In genomic region chr6:129691709-129692108, GRCh38 we compare ENCODE assay signal across 21 cellular contexts. TPM values are rescaled to one million over a fixed set of nuclear protein-coding genes. Genes with fewer than 3 reads are reported as not detected.
DNase-seq lines count a peak whose midpoint lies in the region; ATAC-seq lines count a peak whose summit lies in the region.
"Had no signal": no experiment of that assay in that cellular context is flagged by ENCODE, and none has a peak within 500 bp of the region (broad histone marks: within the 10 kb centered on the region; RNA-seq: fewer than 3 reads in every experiment).

No MANE protein-coding gene starts in this region.

- peaks cover 52% of the 10 kb centered on the region for H3K4me1 Mint-ChIP-seq in activated naive CD8-positive, alpha-beta T cell treated with anti-CD3 and anti-CD28 coated beads, Interleukin-2, amount 10 ng/mL, durations not matched to agents 7 days and 5 days
- peaks cover 42% of the 10 kb centered on the region for H3K4me1 Mint-ChIP-seq in activated naive CD8-positive, alpha-beta T cell treated with anti-CD3 and anti-CD28 coated beads, Interleukin-2, amount 50 U/mL, for 24 hours
- H3K4me1 Mint-ChIP-seq in stimulated activated memory B cell treated with anti-CD40 and anti-IgM and Interleukin-4, amounts not matched to agents 10 μg/mL and 1 μg/mL and 100 μg/mL, for 72 hours, result peaks cover 22% of the 10 kb centered on the region

- ATAC-seq in activated naive CD8-positive, alpha-beta T cell treated with anti-CD3 and anti-CD28 coated beads, Interleukin-2, amount 10 ng/mL, durations not matched to agents 7 days and 5 days (ENCODE audit: low read depth), result no peak
- no peak for ATAC-seq in activated naive CD8-positive, alpha-beta T cell treated with anti-CD3 and anti-CD28 coated beads, Interleukin-2, amount 50 U/mL, for 24 hours
- no peak for ATAC-seq in stimulated activated memory B cell treated with anti-CD40 and anti-IgM and Interleukin-4, amounts not matched to agents 10 μg/mL and 1 μg/mL and 100 μg/mL, for 72 hours
- ATAC-seq: activated CD8-positive, alpha-beta memory T cell treated with anti-CD3 and anti-CD28 coated beads, Interleukin-2, amount 10 ng/mL, durations not matched to agents 7 days and 5 days; activated T-cell treated with anti-CD3 and anti-CD28 coated beads, Interleukin-2, amount 50 U/mL, for 72 hours; sciatic nerve had no signal

- H3K27me3 Mint-ChIP-seq in activated naive CD8-positive, alpha-beta T cell treated with anti-CD3 and anti-CD28 coated beads, Interleukin-2, amount 10 ng/mL, durations not matched to agents 7 days and 5 days, result no peaks in the 10 kb centered on the region
- no peaks in the 10 kb centered on the region for H3K27me3 Mint-ChIP-seq in activated naive CD8-positive, alpha-beta T cell treated with anti-CD3 and anti-CD28 coated beads, Interleukin-2, amount 50 U/mL, for 24 hours
- no peaks in the 10 kb centered on the region for H3K27me3 Mint-ChIP-seq in stimulated activated memory B cell treated with anti-CD40 and anti-IgM and Interleukin-4, amounts not matched to agents 10 μg/mL and 1 μg/mL and 100 μg/mL, for 72 hours
- H3K27me3 Mint-ChIP-seq: activated CD8-positive, alpha-beta memory T cell treated with anti-CD3 and anti-CD28 coated beads, Interleukin-2, amount 10 ng/mL, durations not matched to agents 7 days and 5 days had no signal

- no peak overlapping the region for H3K4me3 Mint-ChIP-seq in activated naive CD8-positive, alpha-beta T cell treated with anti-CD3 and anti-CD28 coated beads, Interleukin-2, amount 10 ng/mL, durations not matched to agents 7 days and 5 days
- H3K4me3 Mint-ChIP-seq in activated naive CD8-positive, alpha-beta T cell treated with anti-CD3 and anti-CD28 coated beads, Interleukin-2, amount 50 U/mL, for 24 hours, result no peak overlapping the region
- no peak overlapping the region for H3K4me3 Mint-ChIP-seq in stimulated activated memory B cell treated with anti-CD40 and anti-IgM and Interleukin-4, amounts not matched to agents 10 μg/mL and 1 μg/mL and 100 μg/mL, for 72 hours
- H3K4me3 Mint-ChIP-seq: activated CD8-positive, alpha-beta memory T cell treated with anti-CD3 and anti-CD28 coated beads, Interleukin-2, amount 10 ng/mL, durations not matched to agents 7 days and 5 days; activated naive CD4-positive, alpha-beta T cell treated with anti-CD3 and anti-CD28 coated beads for 36 hours; activated T-cell treated with anti-CD3 and anti-CD28 coated beads, Interleukin-2, amount 50 U/mL, for 72 hours had no signal

- peaks cover 14% of the 10 kb centered on the region for H3K36me3 Mint-ChIP-seq in activated naive CD8-positive, alpha-beta T cell treated with anti-CD3 and anti-CD28 coated beads, Interleukin-2, amount 10 ng/mL, durations not matched to agents 7 days and 5 days
- H3K36me3 Mint-ChIP-seq in activated naive CD8-positive, alpha-beta T cell treated with anti-CD3 and anti-CD28 coated beads, Interleukin-2, amount 50 U/mL, for 24 hours (ENCODE audit: low read depth), result no peaks in the 10 kb centered on the region
- H3K36me3 Mint-ChIP-seq in stimulated activated memory B cell treated with anti-CD40 and anti-IgM and Interleukin-4, amounts not matched to agents 10 μg/mL and 1 μg/mL and 100 μg/mL, for 72 hours, result no peaks in the 10 kb centered on the region

- H3K27ac Mint-ChIP-seq in activated naive CD8-positive, alpha-beta T cell treated with anti-CD3 and anti-CD28 coated beads, Interleukin-2, amount 10 ng/mL, durations not matched to agents 7 days and 5 days, result peak overlapping the region; percentile 32
- no peak overlapping the region for H3K27ac Mint-ChIP-seq in activated naive CD8-positive, alpha-beta T cell treated with anti-CD3 and anti-CD28 coated beads, Interleukin-2, amount 50 U/mL, for 24 hours
- H3K27ac Mint-ChIP-seq in stimulated activated memory B cell treated with anti-CD40 and anti-IgM and Interleukin-4, amounts not matched to agents 10 μg/mL and 1 μg/mL and 100 μg/mL, for 72 hours, result peak overlapping the region; percentile 9
- H3K27ac Mint-ChIP-seq: activated CD8-positive, alpha-beta memory T cell treated with anti-CD3 and anti-CD28 coated beads, Interleukin-2, amount 10 ng/mL, durations not matched to agents 7 days and 5 days; activated T-cell treated with anti-CD3 and anti-CD28 coated beads, Interleukin-2, amount 50 U/mL, for 72 hours had no signal

- POLR2A ChIA-PET in activated naive CD8-positive, alpha-beta T cell treated with anti-CD3 and anti-CD28 coated beads, Interleukin-2, amount 10 ng/mL, durations not matched to agents 7 days and 5 days (lab: Charles Lee), result no interaction called here

- DNase-seq in activated naive CD8-positive, alpha-beta T cell treated with anti-CD3 and anti-CD28 coated beads, Interleukin-2, amount 10 ng/mL, durations not matched to agents 7 days and 5 days, result no peak
- no peak for DNase-seq in activated naive CD8-positive, alpha-beta T cell treated with anti-CD3 and anti-CD28 coated beads, Interleukin-2, amount 50 U/mL, for 24 hours
- DNase-seq in NCI-H146 treated with DMSO at 0.1 percent for 48 hours (lab: John Stamatoyannopoulos, UW; ENCODE audit: unreplicated experiment) (peak; percentile 67), iPS-NIHi7 (ENCODE audit: extremely low spot score) (peak; percentile 20), hippocampal formation (lab: John Stamatoyannopoulos, UW) (no peak), SW480 (ENCODE audit: low spot score) (no peak)
- DNase-seq in activated CD8-positive, alpha-beta memory T cell treated with anti-CD3 and anti-CD28 coated beads for 24 hours, result no peak
- DNase-seq: 8988T; activated CD4-positive, alpha-beta T cell treated with anti-CD3 and anti-CD28 coated beads for 48 hours; activated CD8-positive, alpha-beta memory T cell treated with anti-CD3 and anti-CD28 coated beads, Interleukin-2, amount 10 ng/mL, durations not matched to agents 7 days and 5 days; activated naive CD4-positive, alpha-beta T cell treated with anti-CD3 and anti-CD28 coated beads for 36 hours; activated T-cell treated with anti-CD3 and anti-CD28 coated beads, Interleukin-2, amount 50 U/mL, for 72 hours; amygdala; COR-L47; Karpas-422; NCI-H1930; stimulated activated CD4-positive, alpha-beta T cell treated with anti-CD3 and anti-CD28 coated beads, Interleukin-15, amount 100 ng/mL, for 24 hours; T-helper 2 cell; upper lobe of left lung had no signal

- no peaks in the 10 kb centered on the region for H3K9me3 Mint-ChIP-seq in activated naive CD8-positive, alpha-beta T cell treated with anti-CD3 and anti-CD28 coated beads, Interleukin-2, amount 10 ng/mL, durations not matched to agents 7 days and 5 days
- no peaks in the 10 kb centered on the region for H3K9me3 Mint-ChIP-seq in activated naive CD8-positive, alpha-beta T cell treated with anti-CD3 and anti-CD28 coated beads, Interleukin-2, amount 50 U/mL, for 24 hours
- no peaks in the 10 kb centered on the region for H3K9me3 Mint-ChIP-seq in stimulated activated memory B cell treated with anti-CD40 and anti-IgM and Interleukin-4, amounts not matched to agents 10 μg/mL and 1 μg/mL and 100 μg/mL, for 72 hours
- H3K9me3 Mint-ChIP-seq: activated naive CD4-positive, alpha-beta T cell treated with anti-CD3 and anti-CD28 coated beads for 36 hours; activated T-cell treated with anti-CD3 and anti-CD28 coated beads, Interleukin-2, amount 50 U/mL, for 72 hours had no signal

RNA-seq across cellular contexts. Expression of gene ARHGAP18, which starts 18.3 kb away (rescaled TPM):
- total RNA-seq in activated naive CD8-positive, alpha-beta T cell treated with anti-CD3 and anti-CD28 coated beads, Interleukin-2, amount 10 ng/mL, durations not matched to agents 7 days and 5 days, result 10 to 100 TPM; 12.1 to 12.7 TPM

Comparison
In these comparisons a context has a peak if more than half of its experiments do, and no peak if none do; other contexts are left out.
1. DNase-seq: peak in NCI-H146 treated with DMSO at 0.1 percent for 48 hours (single experiment) and iPS-NIHi7 (single experiment); none in activated naive CD8-positive, alpha-beta T cell treated with anti-CD3 and anti-CD28 coated beads, Interleukin-2, amount 10 ng/mL, durations not matched to agents 7 days and 5 days (single experiment), activated naive CD8-positive, alpha-beta T cell treated with anti-CD3 and anti-CD28 coated beads, Interleukin-2, amount 50 U/mL, for 24 hours (single experiment), activated CD8-positive, alpha-beta memory T cell treated with anti-CD3 and anti-CD28 coated beads for 24 hours (single experiment), hippocampal formation (0 of 2) and SW480 (single experiment).